12 cellular contexts compared by ENCODE assay signal in genomic region chr3:145183261-145183660, GRCh38.
"Had no signal": no experiment of that assay in that cellular context is flagged by ENCODE, and none has a peak within 500 bp of the region (broad histone marks: within the 10 kb centered on the region; RNA-seq: fewer than 3 reads in every experiment).

No MANE protein-coding gene starts in this region.

- H3K4me3 ChIP-seq: tibial nerve had no signal

- H3K9me3 ChIP-seq: breast epithelium, psoas muscle, right lobe of liver, tibial nerve had no signal

- H3K27ac ChIP-seq: breast epithelium, psoas muscle, right lobe of liver, tibial nerve had no signal

- ATAC-seq: natural killer cell treated with Interleukin-12 subunit alpha and Interleukin-12 subunit beta and Interleukin-15 and Interleukin-18, amount 100 ng/mL, for 72 hours; psoas muscle; stimulated activated naive B cell treated with anti-CD40 and anti-IgM and Interleukin-4, amounts not matched to agents 10 μg/mL and 1 μg/mL and 100 μg/mL, for 72 hours had no signal

- H3K4me1 ChIP-seq: breast epithelium, psoas muscle, right lobe of liver, tibial nerve had no signal

- DNase-seq: activated CD4-positive, alpha-beta T cell treated with anti-CD3 and anti-CD28 coated beads, Interleukin-2, amount 10 ng/mL, durations not matched to agents 7 days and 5 days; activated CD4-positive, CD25-positive, alpha-beta regulatory T cell; anterior cingulate cortex; occipital lobe; psoas muscle; right lobe of liver; stimulated activated CD4-positive, alpha-beta T cell treated with anti-CD3 and anti-CD28 coated beads, Interleukin-2, amount 100 ng/mL, for 24 hours; stimulated activated naive B cell treated with anti-CD40 and anti-IgM and Interleukin-4, amounts not matched to agents 10 μg/mL and 1 μg/mL and 100 μg/mL, for 72 hours; T-helper 2 cell had no signal

- H3K36me3 ChIP-seq: breast epithelium, right lobe of liver, tibial nerve had no signal

- H3K27me3 ChIP-seq: breast epithelium, right lobe of liver, tibial nerve had no signal
